Comparison of ENCODE assay signal across 8 cellular contexts in genomic region chr19:40717325-40717879, GRCh38.
DNase-seq lines count a peak whose midpoint lies in the region; ATAC-seq and TF ChIP-seq lines count a peak whose summit lies in the region.

No MANE protein-coding gene starts in this region.

- TF ChIP-seq CTCF in Loucy (conservative IDR thresholded peaks at IDR 0.05; ENCODE audit: low read length) = no peak

- H3K4me3 Mint-ChIP-seq in dendritic cell treated with granulocyte-macrophage colony-stimulating factor and Interleukin-4, amounts not matched to agents 40 ng/mL and 50 ng/mL, for 4 days = peak overlapping the region; percentile 87

- no peaks in the 10 kb centered on the region for H3K27me3 Mint-ChIP-seq in dendritic cell treated with granulocyte-macrophage colony-stimulating factor and Interleukin-4, amounts not matched to agents 40 ng/mL and 50 ng/mL, for 4 days

- H2AFZ ChIP-seq in Loucy (ENCODE audit: low read length) = peak overlapping the region; percentile 96

- H3K36me3 ChIP-seq in ES-I3 (ENCODE audit: insufficient read depth, low read length) = peaks cover 4% of the 10 kb centered on the region; the same call in 1 of the 2 replicates
- no peaks in the 10 kb centered on the region for H3K36me3 ChIP-seq in Loucy (ENCODE audit: insufficient read depth, low read length)
- peaks cover 0 to 9% of the 10 kb centered on the region in 2 donors for H3K36me3 ChIP-seq in muscle layer of duodenum (ENCODE audit: control insufficient read depth in 1 of 2, insufficient read depth in 2 of 2, low read length in 2 of 2)

- H3K36me3 Mint-ChIP-seq in dendritic cell treated with granulocyte-macrophage colony-stimulating factor and Interleukin-4, amounts not matched to agents 40 ng/mL and 50 ng/mL, for 4 days (ENCODE audit: low read depth) = peaks cover 31% of the 10 kb centered on the region

- no peaks in the 10 kb centered on the region for H4K20me1 ChIP-seq in Loucy (ENCODE audit: insufficient read depth, low read length, poor library complexity, severe bottlenecking)

- peak overlapping the region; percentile 96 for H3K27ac ChIP-seq in muscle layer of duodenum (ENCODE audit: low read length)

- peaks cover 76% of the 10 kb centered on the region for H3K4me1 Mint-ChIP-seq in dendritic cell treated with granulocyte-macrophage colony-stimulating factor and Interleukin-4, amounts not matched to agents 40 ng/mL and 50 ng/mL, for 4 days (ENCODE audit: low read depth)

- H3K9me2 ChIP-seq in Loucy (replicated peaks; ENCODE audit: low read depth, low read length) = no peaks in the 10 kb centered on the region

- peak overlapping the region; percentile 95 for H3K27ac Mint-ChIP-seq in dendritic cell treated with granulocyte-macrophage colony-stimulating factor and Interleukin-4, amounts not matched to agents 40 ng/mL and 50 ng/mL, for 4 days

- H3K9me3 Mint-ChIP-seq in dendritic cell treated with granulocyte-macrophage colony-stimulating factor and Interleukin-4, amounts not matched to agents 40 ng/mL and 50 ng/mL, for 4 days = no peaks in the 10 kb centered on the region

- H3K79me2 ChIP-seq in Loucy (ENCODE audit: insufficient read depth, low read length) = peaks cover 20% of the 10 kb centered on the region

- H3K4me3 ChIP-seq in Loucy (ENCODE audit: low read length, poor library complexity, severe bottlenecking) (peak overlapping the region; percentile 95), muscle layer of duodenum (ENCODE audit: low read depth in 1 of 2, low read length in 2 of 2) (peak overlapping the region; percentile 85 to 94)

- H3F3A ChIP-seq in Loucy (ENCODE audit: low read depth) = no peaks in the 10 kb centered on the region

- ATAC-seq in GM21360 (IDR thresholded peaks at IDR 0.05; ENCODE audit: unreplicated experiment) (no peak), GM18868 (IDR thresholded peaks at IDR 0.05; ENCODE audit: unreplicated experiment) (no peak)

- H3K27me3 ChIP-seq in Loucy (ENCODE audit: insufficient read depth, low read length, poor library complexity, severe bottlenecking) = no peaks in the 10 kb centered on the region
- H3K27me3 ChIP-seq in muscle layer of duodenum (ENCODE audit: low read depth, low read length) = no peaks in the 10 kb centered on the region

- H3K9ac ChIP-seq in ES-I3 (ENCODE audit: low read depth, low read length) (peak overlapping the region; percentile 94), Loucy (ENCODE audit: low read depth, low read length, poor library complexity, severe bottlenecking) (peak overlapping the region; percentile 86)

- DNase-seq in cortex of kidney (lab: John Stamatoyannopoulos, UW) (no peak), kidney tubule cell (ENCODE audit: low spot score) (no peak)

- intact Hi-C loops in dendritic cell treated with granulocyte-macrophage colony-stimulating factor and Interleukin-4, amounts not matched to agents 40 ng/mL and 50 ng/mL, for 4 days (cut with micrococcal nuclease) = loop anchor here (10.0 kb wide), 1 partner anchor 57 kb away; the partner anchor contains the start of genes MIA and RAB4B

- H3K9me3 ChIP-seq in ES-I3 (ENCODE audit: control insufficient read depth, insufficient read depth, low read length) (no peaks in the 10 kb centered on the region), Loucy (ENCODE audit: insufficient read depth, low read depth, low read length) (no peaks in the 10 kb centered on the region), muscle layer of duodenum (ENCODE audit: control insufficient read depth in 1 of 2, low read length in 2 of 2) (no peaks in the 10 kb centered on the region)

- H3K4me2 ChIP-seq in Loucy (ENCODE audit: low read depth, low read length, poor library complexity, severe bottlenecking) = peak overlapping the region; percentile 96

- H3K4me1 ChIP-seq in ES-I3 (ENCODE audit: insufficient read depth, low read length) = no peaks in the 10 kb centered on the region; the same call in 1 of the 2 replicates
- H3K4me1 ChIP-seq in Loucy (ENCODE audit: insufficient read depth, low read length, poor library complexity, severe bottlenecking) = peaks cover 44% of the 10 kb centered on the region
- H3K4me1 ChIP-seq in muscle layer of duodenum (ENCODE audit: control insufficient read depth in 1 of 2, insufficient read depth in 2 of 2, low read length in 2 of 2) = peaks cover 8 to 13% of the 10 kb centered on the region in 2 donors
